Comparison of ENCODE assay signal across 17 cellular contexts in the genomic region with DNA sequence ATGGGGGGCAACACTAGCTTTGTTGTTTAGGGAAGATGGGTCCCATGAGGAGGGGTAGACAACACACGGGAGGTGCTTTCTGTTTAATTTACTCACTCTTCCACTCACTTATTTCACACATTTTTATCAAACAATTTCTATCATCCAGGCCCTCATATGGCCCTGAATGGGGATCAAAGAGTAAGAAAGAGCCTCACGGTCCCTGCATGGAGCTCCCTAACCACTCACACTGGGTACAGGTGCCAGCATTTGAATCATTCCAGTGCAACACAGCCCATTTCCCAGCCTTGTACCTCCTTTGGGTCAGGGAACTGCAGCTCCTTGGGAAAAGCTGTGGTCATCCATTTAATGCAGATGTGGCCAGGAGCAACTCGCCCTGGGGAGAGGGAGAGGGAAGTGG.
DNase-seq lines count a peak whose midpoint lies in the region; ATAC-seq and TF ChIP-seq lines count a peak whose summit lies in the region.
"Had no signal": no experiment of that assay in that cellular context is flagged by ENCODE, and none has a peak within 500 bp of the region (broad histone marks: within the 10 kb centered on the region; RNA-seq: fewer than 3 reads in every experiment).

No MANE protein-coding gene starts in this region.

- no peak overlapping the region for H3K56ac ChIP-seq in IMR-90 (ENCODE audit: extremely low read depth, insufficient read depth, low read length)
- no peak overlapping the region for H3K56ac ChIP-seq in mesendoderm (ENCODE audit: low read length)

- H3K79me1 ChIP-seq in IMR-90 (ENCODE audit: low read depth in 1 of 2, low read length in 2 of 2): no peaks in the 10 kb centered on the region
- H3K79me1 ChIP-seq in mesendoderm (ENCODE audit: low read length): no peaks in the 10 kb centered on the region
- no peaks in the 10 kb centered on the region for H3K79me1 ChIP-seq in neuronal stem cell (ENCODE audit: low read depth, low read length)

- no peaks in the 10 kb centered on the region for H3F3A ChIP-seq in PC-9 (ENCODE audit: insufficient read depth, low read depth)

- TF ChIP-seq POLR2A in IMR-90 (IDR thresholded peaks at IDR 0.05; ENCODE audit: low read depth, low read length): no peak

- H3K23ac ChIP-seq in IMR-90 (ENCODE audit: low read depth, low read length) (no peak overlapping the region), mesendoderm (ENCODE audit: low read length) (no peak overlapping the region), neuronal stem cell (ENCODE audit: low read depth, low read length, poor library complexity) (no peak overlapping the region)

- H3K36me3 ChIP-seq in IMR-90 (ENCODE audit: control insufficient read depth, insufficient read depth, low read length): no peaks in the 10 kb centered on the region
- no peaks in the 10 kb centered on the region for H3K36me3 ChIP-seq in PC-9 (ENCODE audit: low read depth)
- H3K36me3 ChIP-seq in mesendoderm (ENCODE audit: control insufficient read depth, insufficient read depth, low read length): no peaks in the 10 kb centered on the region
- peaks cover 0 to 1% of the 10 kb centered on the region in 2 donors for H3K36me3 ChIP-seq in neuronal stem cell (replicated peaks in 1 of 2; ENCODE audit: control insufficient read depth in 2 of 2, insufficient read depth in 2 of 2, low read length in 2 of 2)

- H3K14ac ChIP-seq in IMR-90 (replicated peaks; ENCODE audit: low read depth, low read length) (no peak overlapping the region), neuronal stem cell (ENCODE audit: low read length) (no peak overlapping the region)

- H3K4ac ChIP-seq in IMR-90 (ENCODE audit: low read depth, low read length) (no peak overlapping the region), mesendoderm (ENCODE audit: low read depth, low read length) (no peak overlapping the region), neuronal stem cell (ENCODE audit: low read length) (no peak overlapping the region)

- no peak overlapping the region for H2AK9ac ChIP-seq in IMR-90 (replicated peaks; ENCODE audit: low read depth, low read length, poor library complexity)

- H3K4me2 ChIP-seq in IMR-90 (ENCODE audit: low read depth, low read length) (no peak overlapping the region), PC-9 (no peak overlapping the region), mesendoderm (ENCODE audit: low read length) (no peak overlapping the region), neuronal stem cell (ENCODE audit: insufficient read depth, low read length, poor library complexity, severe bottlenecking) (no peak overlapping the region)

- no peak overlapping the region for H2BK12ac ChIP-seq in neuronal stem cell (ENCODE audit: low read length)

- no peak overlapping the region for H4K91ac ChIP-seq in IMR-90 (ENCODE audit: insufficient read depth, low read depth, low read length)
- H4K91ac ChIP-seq in neuronal stem cell (ENCODE audit: low read depth, low read length, poor library complexity): no peak overlapping the region

- no peaks in the 10 kb centered on the region for H4K20me1 ChIP-seq in IMR-90 (ENCODE audit: insufficient read depth, low read length)
- no peaks in the 10 kb centered on the region for H4K20me1 ChIP-seq in PC-9 (ENCODE audit: insufficient read depth)

- H2AFZ ChIP-seq in IMR-90 (replicated peaks; ENCODE audit: low read length, poor library complexity) (peak overlapping the region; percentile 28), PC-9 (0 out of 2 replicates have a peak overlapping the region, but pooled peaks have one; percentile 16), neuronal stem cell (ENCODE audit: low read length) (no peak overlapping the region)

- CTCF ChIA-PET in IMR-90 (lab: Yijun Ruan, JAX): no interaction called here
- CTCF ChIA-PET in PC-9 (lab: Charles Lee): no interaction called here

- ATAC-seq in IMR-90 (ENCODE audit: low read depth): no peak
- no peak for ATAC-seq in HG02759 (IDR thresholded peaks at IDR 0.05; ENCODE audit: unreplicated experiment)

- dilution Hi-C loops in IMR-90 (cut with HindIII; ENCODE audit: low sequenced_read_pairs, unreplicated experiment): no loop called here

- TF ChIP-seq RAD21 in IMR-90 (IDR thresholded peaks at IDR 0.05; ENCODE audit: low read length): no peak

- no peak overlapping the region for H3K9ac ChIP-seq in IMR-90 (ENCODE audit: low read depth, low read length)
- H3K9ac ChIP-seq in mesendoderm (ENCODE audit: low read length): no peak overlapping the region
- no peak overlapping the region for H3K9ac ChIP-seq in neuronal stem cell (ENCODE audit: low read depth, low read length, poor library complexity)

- BruUV-seq in IMR-90 (replicated peaks; lab: Mats Ljungman, UMichigan) (no TSS peak), PC-9 (replicated peaks; lab: Mats Ljungman, UMichigan) (no TSS peak)

- H4K5ac ChIP-seq in IMR-90 (ENCODE audit: low read depth, low read length) (no peak overlapping the region), mesendoderm (ENCODE audit: low read length) (no peak overlapping the region)

- no peak overlapping the region for H2BK120ac ChIP-seq in IMR-90 (ENCODE audit: low read depth, low read length)
- H2BK120ac ChIP-seq in mesendoderm (ENCODE audit: low read depth, low read length): no peak overlapping the region
- H2BK120ac ChIP-seq in neuronal stem cell (ENCODE audit: low read depth, low read length): no peak overlapping the region

- intact Hi-C loops in IMR-90 (cut with micrococcal nuclease): no loop called here
- intact Hi-C loops in PC-9 (cut with micrococcal nuclease; ENCODE audit: unreplicated experiment): no loop called here

- in situ Hi-C loops in IMR-90 (cut with MboI; ENCODE audit: low sequenced_read_pairs): no loop called here

- H2AK5ac ChIP-seq in IMR-90 (ENCODE audit: low read depth, low read length): no peak overlapping the region
- no peak overlapping the region for H2AK5ac ChIP-seq in mesendoderm (ENCODE audit: low read length)
- H2AK5ac ChIP-seq in neuronal stem cell (ENCODE audit: low read depth, low read length): no peak overlapping the region

- no CpG with 5 or more reads among the region's 3 CpGs for WGBS in IMR-90 (ENCODE audit: extremely low coverage in 2 of 2, insufficient read length in 1 of 2), 2 experiments
- no CpG with 5 or more reads among the region's 3 CpGs for WGBS in mesendoderm (ENCODE audit: extremely low coverage, insufficient coverage, low lambda C conversion rate)
- WGBS in neuronal stem cell (ENCODE audit: extremely low coverage in 2 of 2, insufficient read length in 2 of 2, insufficient replicate concordance in 1 of 2), 2 donors: no CpG with 5 or more reads among the region's 3 CpGs

- DNase-seq in IMR-90 (no peak), PC-9 (no peak), mesendoderm (peak; percentile 15), neuronal stem cell (ENCODE audit: low spot score) (no peak), EL (no peak), SIG-M5 (lab: John Stamatoyannopoulos, UW) (no peak)
- no peak for DNase-seq in activated naive CD4-positive, alpha-beta T cell treated with Interleukin-2 at 50 U/mL for 16 hours
- DNase-seq: C1 segment of cervical spinal cord; Calu3; CD4-positive, alpha-beta memory T cell; COR-L47; DMS53; DMS79 treated with DMSO at 0.1 percent for 48 hours; GOT3; H7; HCEC 1CT had no signal

- H4K8ac ChIP-seq in IMR-90 (ENCODE audit: low read depth in 2 of 2, low read length in 2 of 2) (no peak overlapping the region), mesendoderm (ENCODE audit: low read depth, low read length) (no peak overlapping the region), neuronal stem cell (ENCODE audit: low read depth, low read length) (no peak overlapping the region)

- H3K18ac ChIP-seq in IMR-90 (ENCODE audit: low read depth, low read length) (no peak overlapping the region), mesendoderm (ENCODE audit: low read length) (no peak overlapping the region), neuronal stem cell (ENCODE audit: low read length) (peak overlapping the region; percentile 52)

- POLR2A ChIA-PET in IMR-90 (lab: Charles Lee; ENCODE audit: unreplicated experiment): no interaction called here
- POLR2A ChIA-PET in PC-9 (lab: Charles Lee; ENCODE audit: unreplicated experiment): no interaction called here

- no peak overlapping the region for H3K4me3 ChIP-seq in IMR-90 (ENCODE audit: insufficient read depth, low read depth, low read length)
- H3K4me3 ChIP-seq in PC-9: no peak overlapping the region
- H3K4me3 ChIP-seq in mesendoderm (ENCODE audit: low read length): no peak overlapping the region
- no peak overlapping the region for H3K4me3 ChIP-seq in neuronal stem cell (ENCODE audit: low read length in 2 of 2)

- no peaks in the 10 kb centered on the region for H3K9me3 ChIP-seq in IMR-90 (ENCODE audit: control insufficient read depth, insufficient read depth, low read length)
- H3K9me3 ChIP-seq in PC-9 (ENCODE audit: insufficient read depth, low read depth): no peaks in the 10 kb centered on the region
- peaks cover 3 to 4% of the 10 kb centered on the region in 2 donors for H3K9me3 ChIP-seq in neuronal stem cell (replicated peaks in 1 of 2; ENCODE audit: control insufficient read depth in 2 of 2, insufficient read depth in 1 of 2, low read depth in 1 of 2, low read length in 2 of 2)

- H3K27me3 ChIP-seq in IMR-90 (ENCODE audit: control insufficient read depth, insufficient read depth, low read length) (no peaks in the 10 kb centered on the region; the same call in 1 of the 2 replicates), PC-9 (ENCODE audit: insufficient read depth, low read depth) (no peaks in the 10 kb centered on the region), mesendoderm (ENCODE audit: insufficient read depth, low read length, poor library complexity) (no peaks in the 10 kb centered on the region), neuronal stem cell (ENCODE audit: control insufficient read depth in 3 of 3, insufficient read depth in 3 of 3, low read depth in 1 of 3, low read length in 3 of 3) (no peaks in the 10 kb centered on the region)

- H3K9me1 ChIP-seq in IMR-90 (ENCODE audit: insufficient read depth, low read length): no peaks in the 10 kb centered on the region; the same call in 1 of the 2 replicates

- H2BK15ac ChIP-seq in IMR-90 (ENCODE audit: low read depth, low read length) (no peak overlapping the region), mesendoderm (replicated peaks; ENCODE audit: low read depth) (no peak overlapping the region), neuronal stem cell (ENCODE audit: low read length) (no peak overlapping the region)

- no peak overlapping the region for H2BK20ac ChIP-seq in IMR-90 (ENCODE audit: low read depth, low read length)

- no peaks in the 10 kb centered on the region for H3K79me2 ChIP-seq in PC-9 (ENCODE audit: low read depth)
- H3K79me2 ChIP-seq in mesendoderm (ENCODE audit: control insufficient read depth, insufficient read depth, low read length): no peaks in the 10 kb centered on the region

- TF ChIP-seq CTCF in IMR-90 (conservative IDR thresholded peaks at IDR 0.05; ENCODE audit: low read depth, low read length) (no peak), PC-9 (conservative IDR thresholded peaks at IDR 0.05) (no peak)

- H3K9me2 ChIP-seq in PC-9 (ENCODE audit: insufficient read depth): no peaks in the 10 kb centered on the region

- no peak overlapping the region for H3K27ac ChIP-seq in IMR-90 (ENCODE audit: insufficient read depth, low read length)
- no peak overlapping the region for H3K27ac ChIP-seq in PC-9
- no peak overlapping the region for H3K27ac ChIP-seq in mesendoderm (ENCODE audit: low read depth, low read length)
- H3K27ac ChIP-seq in neuronal stem cell (replicated peaks; ENCODE audit: low read length): no peak overlapping the region

- no peaks in the 10 kb centered on the region for H3K4me1 ChIP-seq in IMR-90 (ENCODE audit: control insufficient read depth, insufficient read depth, low read length)
- no peaks in the 10 kb centered on the region for H3K4me1 ChIP-seq in PC-9 (replicated peaks; ENCODE audit: insufficient read depth)
- H3K4me1 ChIP-seq in mesendoderm (ENCODE audit: control insufficient read depth, low read depth, low read length): no peaks in the 10 kb centered on the region
- H3K4me1 ChIP-seq in neuronal stem cell (ENCODE audit: control insufficient read depth in 2 of 2, insufficient read depth in 1 of 2, low read depth in 1 of 2, low read length in 2 of 2): peaks cover 0 to 2% of the 10 kb centered on the region in 2 donors

- H2BK5ac ChIP-seq in IMR-90 (ENCODE audit: low read depth, low read length, poor library complexity, severe bottlenecking): no peak overlapping the region
- no peak overlapping the region for H2BK5ac ChIP-seq in mesendoderm (ENCODE audit: low read length)
- no peak overlapping the region for H2BK5ac ChIP-seq in neuronal stem cell (ENCODE audit: low read length)
